Comparison of ENCODE assay signal across 8 cellular contexts in genomic region chr1:145782166-145783099, GRCh38. TPM values are rescaled to one million over a fixed set of nuclear protein-coding genes. Genes with fewer than 3 reads are reported as not detected.
DNase-seq lines count a peak whose midpoint lies in the region; ATAC-seq, FAIRE-seq and TF ChIP-seq lines count a peak whose summit lies in the region.

No MANE protein-coding gene starts in this region.

- in situ Hi-C loops in Caki2 (cut with HindIII; ENCODE audit: low pct_unique_long_range_greater_than_20kb, low sequenced_read_pairs) (no loop called here), Panc1 (cut with HindIII; ENCODE audit: low pct_unique_long_range_greater_than_20kb, low sequenced_read_pairs) (no loop called here)

- POLR2A ChIA-PET in Panc1 (lab: Charles Lee) = no interaction called here

- DNase-seq in Caki2 (ENCODE audit: low read depth) (peak; percentile 95), Panc1 (ENCODE audit: low read depth, low spot score) (peak; percentile 94), pancreas (peak in 1 of 6 donors; percentile 22), OCI-M1 (lab: John Stamatoyannopoulos, UW) (no peak), NCI-H526 treated with DMSO at 0.1 percent for 48 hours (lab: John Stamatoyannopoulos, UW) (no peak)
- no peak for DNase-seq in central memory CD4-positive, alpha-beta T cell

- no peak for FAIRE-seq in pancreas (lab: Jason Lieb, UNC)

- H3K36me3 ChIP-seq in Panc1 (ENCODE audit: control insufficient read depth, insufficient read depth, low read length) (peaks cover 3% of the 10 kb centered on the region; the same call in 1 of the 2 replicates), esophagus (ENCODE audit: control insufficient read depth in 2 of 2, insufficient read depth in 2 of 2, low read length in 1 of 2) (no peaks in the 10 kb centered on the region), pancreas (no peaks in the 10 kb centered on the region)

- intact Hi-C loops in Panc1 (cut with micrococcal nuclease; ENCODE audit: unreplicated experiment) (no loop called here), pancreas (cut with DNase I) (no loop called here)

- H3K4me3 ChIP-seq in Panc1 (ENCODE audit: low read depth in 2 of 2, low read length in 2 of 2) (peak overlapping the region in 1 of 2 experiments; percentile 2; a peak in 1 of 4 replicates), esophagus (ENCODE audit: low read depth in 1 of 2, low read length in 2 of 2) (no peak overlapping the region), pancreas (no peak overlapping the region)

- TF ChIP-seq CTCF in Panc1 (IDR thresholded peaks at IDR 0.05) (no peak), pancreas (IDR thresholded peaks at IDR 0.05) (no peak)

- peak overlapping the region; percentile 70 for H3K27ac ChIP-seq in Panc1 (ENCODE audit: low read length)
- peak overlapping the region; percentile 68 to 81 for H3K27ac ChIP-seq in esophagus (ENCODE audit: low read depth in 2 of 2, low read length in 1 of 2)
- peak overlapping the region in 3 of 4 donors; percentile 29 to 66 (median 56) for H3K27ac ChIP-seq in pancreas

- H3K9me3 ChIP-seq in Panc1 (ENCODE audit: control insufficient read depth, insufficient read depth, low read depth, low read length) (no peaks in the 10 kb centered on the region), esophagus (ENCODE audit: control insufficient read depth in 2 of 2, insufficient read depth in 1 of 2, low read depth in 1 of 2, low read length in 1 of 2) (no peaks in the 10 kb centered on the region), pancreas (no peaks in the 10 kb centered on the region)

- WGBS in esophagus, 2 donors = 67 to 74% methylated on average over 12 of the region's 12 CpGs
- WGBS in pancreas, 2 donors = 77 to 79% methylated on average over 12 of the region's 12 CpGs

- peaks cover 35% of the 10 kb centered on the region for H3K4me1 ChIP-seq in Panc1 (ENCODE audit: control insufficient read depth, insufficient read depth, low read length)
- no peaks in the 10 kb centered on the region for H3K4me1 ChIP-seq in esophagus (ENCODE audit: control insufficient read depth in 2 of 2, insufficient read depth in 2 of 2, low read length in 1 of 2)
- H3K4me1 ChIP-seq in pancreas = peaks cover 18 to 32% (median 27%) of the 10 kb centered on the region in 3 donors

- TSS peak; percentile 21 for BruUV-seq in Panc1 (replicated peaks; lab: Mats Ljungman, UMichigan)

- no peaks in the 10 kb centered on the region for H3K27me3 ChIP-seq in Panc1 (ENCODE audit: control insufficient read depth, insufficient read depth, low read length)
- no peaks in the 10 kb centered on the region for H3K27me3 ChIP-seq in esophagus (ENCODE audit: control insufficient read depth in 1 of 2, insufficient read depth in 2 of 2, low read length in 2 of 2)
- H3K27me3 ChIP-seq in pancreas = no peaks in the 10 kb centered on the region

- peak; percentile 91 for ATAC-seq in Panc1
- ATAC-seq in pancreas = peak; percentile 82 to 91 (median 86)
- no peak for ATAC-seq in HG02852 (IDR thresholded peaks at IDR 0.05; ENCODE audit: unreplicated experiment)

- CTCF ChIA-PET in Panc1 (lab: Charles Lee) = interaction anchor here (0.6 kb wide), 1 partner anchor 61 kb away, joined by 5 read pairs; no protein-coding TSS in a partner anchor

RNA-seq across cellular contexts. Expression of gene RNF115, which starts 41.5 kb away (rescaled TPM):
- 13.1 and 14.5 TPM in 2 replicates for total RNA-seq in Caki2 (2014; rRNA removed; shearing (Covaris generic); ENCODE audit: low replicate concordance)
- total RNA-seq in Panc1 (2021; ENCODE audit: unreplicated experiment) = 14.5 TPM
- polyA plus RNA-seq in Panc1 (2012; ENCODE audit: insufficient read length) = 6.5 TPM
- 1 to 10 TPM; 3.4 to 4.8 TPM for polyA plus RNA-seq in esophagus
- total RNA-seq in pancreas = 1 to 10 TPM; 4.9 to 8.1 (median 5.9) TPM
- 1 to 10 TPM; 5.1 to 8.0 TPM for polyA plus RNA-seq in pancreas

RNA-seq across cellular contexts. Expression of gene POLR3C, which starts 41.6 kb away (rescaled TPM):
- total RNA-seq in Caki2 (2014; rRNA removed; shearing (Covaris generic); ENCODE audit: low replicate concordance) = 13.9 and 24.8 TPM in 2 replicates
- total RNA-seq in Panc1 (2021; ENCODE audit: unreplicated experiment) (35.1 TPM), pancreas (10 to 100 TPM; 11.9 to 16.2 (median 14.6) TPM)
- polyA plus RNA-seq in Panc1 (2012; ENCODE audit: insufficient read length) = 23.8 TPM
- polyA plus RNA-seq in esophagus (10 to 100 TPM in 1 of 2 donors, 1 to 10 TPM in 1; 9.0 to 15.1 TPM), pancreas (10 to 100 TPM in 1 of 2 donors, 1 to 10 TPM in 1; 7.6 to 13.9 TPM)

Comparison
In these comparisons a context has a peak if more than half of its experiments do, and no peak if none do; other contexts are left out.
1. DNase-seq: peak in Caki2 (single experiment) and Panc1 (single experiment); none in OCI-M1 (single experiment), central memory CD4-positive, alpha-beta T cell (single experiment) and NCI-H526 treated with DMSO at 0.1 percent for 48 hours (single experiment).
2. Peak in every context shown above with its lines, with median percentiles within 50 percentile points of each other: H3K27ac ChIP-seq.